In the genomic region with DNA sequence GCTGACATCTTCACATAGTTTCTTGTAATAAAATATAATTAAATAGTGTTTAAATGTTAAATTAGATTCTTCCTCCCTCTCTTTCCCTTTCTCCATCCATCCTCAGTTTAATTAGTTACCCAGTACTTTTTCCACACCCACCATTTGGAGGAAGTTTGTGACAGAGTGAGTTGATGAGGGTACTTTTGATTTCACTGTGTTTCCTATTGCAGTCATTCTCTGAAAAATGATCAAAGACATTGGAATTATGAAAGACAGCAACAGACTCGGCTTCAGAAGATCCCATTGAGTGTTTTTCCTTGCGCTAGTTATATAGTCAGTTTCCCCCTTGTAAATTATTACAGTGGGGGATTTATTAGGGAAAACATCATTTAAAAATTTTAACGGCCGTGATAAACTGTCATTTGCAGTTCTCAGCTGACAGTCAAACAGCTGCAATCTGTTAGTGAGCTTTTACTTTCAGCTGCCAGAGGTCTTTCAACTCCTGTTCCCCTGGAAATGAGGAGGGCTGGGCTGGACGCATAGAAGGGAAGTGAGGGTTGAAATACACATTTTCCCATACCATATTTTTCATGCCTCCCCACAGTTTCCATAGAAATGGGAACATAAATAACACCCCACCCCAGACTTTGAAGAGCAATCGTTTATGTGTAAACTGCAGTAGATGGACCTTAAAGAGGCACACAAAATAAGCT, we compare ENCODE assay signal across 14 cellular contexts.
DNase-seq lines count a peak whose midpoint lies in the region; ATAC-seq and TF ChIP-seq lines count a peak whose summit lies in the region.
"Had no signal": no experiment of that assay in that cellular context is flagged by ENCODE, and none has a peak within 500 bp of the region (broad histone marks: within the 10 kb centered on the region; RNA-seq: fewer than 3 reads in every experiment).

No MANE protein-coding gene starts in this region.

- peak overlapping the region in 6 of 7 donors; percentile 18 to 61 (median 52) for H3K27ac Mint-ChIP-seq in CD4-positive, alpha-beta memory T cell
- H3K27ac Mint-ChIP-seq in activated T-helper 2 cell treated with anti-CD3 and anti-CD28 coated beads, Interferon-gamma antibody, Interleukin-2, Interleukin-4, amounts not matched to agents 10 μg/mL and 5 μg/mL and 100 μg/mL, durations not matched to agents 14 hours and 24 hours and 36 hours = no peak overlapping the region
- H3K27ac Mint-ChIP-seq: nephron progenitor cell had no signal

- POLR2A ChIA-PET in CD4-positive, alpha-beta memory T cell (lab: Charles Lee; ENCODE audit: partially characterized antibody) = interaction anchor here (0.8 to 2.0 kb wide), 3 partner anchors 27 to 40 kb away, joined by 3 to 10 read pairs (median 3); no protein-coding TSS in a partner anchor
- POLR2A ChIA-PET in HEK293T (lab: Yijun Ruan, JAX) = no interaction called here

- no peaks in the 10 kb centered on the region for H3K36me3 ChIP-seq in CD4-positive, alpha-beta memory T cell (ENCODE audit: insufficient read depth, low read length)
- H3K36me3 ChIP-seq: stomach had no signal

- H3K4me1 Mint-ChIP-seq in CD4-positive, alpha-beta memory T cell = peaks cover 17 to 32% (median 20%) of the 10 kb centered on the region in 4 donors
- H3K4me1 Mint-ChIP-seq in activated T-helper 2 cell treated with anti-CD3 and anti-CD28 coated beads, Interferon-gamma antibody, Interleukin-2, Interleukin-4, amounts not matched to agents 10 μg/mL and 5 μg/mL and 100 μg/mL, durations not matched to agents 14 hours and 24 hours and 36 hours (ENCODE audit: low read depth) = peaks cover 9% of the 10 kb centered on the region

- H3K27me3 ChIP-seq in CD4-positive, alpha-beta memory T cell (ENCODE audit: insufficient read depth, low read length) = no peaks in the 10 kb centered on the region
- no peaks in the 10 kb centered on the region for H3K27me3 ChIP-seq in mononuclear cell (ENCODE audit: insufficient read depth, low read length)
- H3K27me3 ChIP-seq: stomach had no signal

- H3K4me3 ChIP-seq in CD4-positive, alpha-beta memory T cell (ENCODE audit: low read length in 2 of 2) = no peak overlapping the region
- peak overlapping the region; percentile 1 for H3K4me3 ChIP-seq in mononuclear cell (ENCODE audit: low read length)
- H3K4me3 ChIP-seq: stomach had no signal

- H3K4me3 Mint-ChIP-seq in CD4-positive, alpha-beta memory T cell = peak overlapping the region in 6 of 8 donors; percentile 41 to 79 (median 61)
- peak overlapping the region; percentile 53 for H3K4me3 Mint-ChIP-seq in activated T-helper 2 cell treated with anti-CD3 and anti-CD28 coated beads, Interferon-gamma antibody, Interleukin-2, Interleukin-4, amounts not matched to agents 10 μg/mL and 5 μg/mL and 100 μg/mL, durations not matched to agents 14 hours and 24 hours and 36 hours (ENCODE audit: low read depth)
- H3K4me3 Mint-ChIP-seq: nephron progenitor cell had no signal

- TF ChIP-seq CTCF in GM20000 (IDR thresholded peaks at IDR 0.05; ENCODE audit: extremely low read depth, missing control alignments) = no peak

- peaks cover 2 to 10% of the 10 kb centered on the region in 2 donors for H3K36me3 Mint-ChIP-seq in CD4-positive, alpha-beta memory T cell
- H3K36me3 Mint-ChIP-seq in activated T-helper 2 cell treated with anti-CD3 and anti-CD28 coated beads, Interferon-gamma antibody, Interleukin-2, Interleukin-4, amounts not matched to agents 10 μg/mL and 5 μg/mL and 100 μg/mL, durations not matched to agents 14 hours and 24 hours and 36 hours (ENCODE audit: low read depth) = no peaks in the 10 kb centered on the region

- H3K4me1 ChIP-seq in CD4-positive, alpha-beta memory T cell (ENCODE audit: insufficient read depth, low read length) = peaks cover 12% of the 10 kb centered on the region
- peaks cover 48% of the 10 kb centered on the region for H3K4me1 ChIP-seq in mononuclear cell (ENCODE audit: insufficient read depth, low read length)

- no peaks in the 10 kb centered on the region for H3K9me3 ChIP-seq in CD4-positive, alpha-beta memory T cell (ENCODE audit: control insufficient read depth in 1 of 2, low read length in 2 of 2)
- no peaks in the 10 kb centered on the region for H3K9me3 ChIP-seq in mononuclear cell (ENCODE audit: low read depth, low read length)
- H3K9me3 ChIP-seq: stomach had no signal

- CTCF ChIA-PET in CD4-positive, alpha-beta memory T cell (lab: Charles Lee; ENCODE audit: partially characterized antibody) = interaction anchor here (1.2 to 1.5 kb wide), 3 partner anchors 9 to 55 kb away, joined by 3 to 6 read pairs (median 4); no protein-coding TSS in a partner anchor
- CTCF ChIA-PET in HEK293T (lab: Yijun Ruan, JAX) = no interaction called here

- no peak for DNase-seq in CD4-positive, alpha-beta memory T cell
- DNase-seq in HEK293T (ENCODE audit: extremely low spot score) (no peak), GM20000 (ENCODE audit: low spot score) (no peak), GM19238 (ENCODE audit: insufficient read length, low spot score) (no peak)
- no peak for DNase-seq in activated T-helper 2 cell treated with anti-CD3 and anti-CD28 coated beads, Interferon-gamma antibody, Interleukin-2, Interleukin-4, amounts not matched to agents 10 μg/mL and 5 μg/mL and 100 μg/mL, durations not matched to agents 14 hours and 24 hours and 36 hours (ENCODE audit: low spot score)
- DNase-seq in central memory CD4-positive, alpha-beta T cell = no peak
- DNase-seq: activated naive CD4-positive, alpha-beta T cell treated with Interleukin-2 at 50 U/mL for 16 hours; effector CD8-positive, alpha-beta T cell; GOT3; NCI-H748 treated with DMSO at 0.1 percent for 48 hours; nephron progenitor cell; stomach had no signal

- H3K27ac ChIP-seq in CD4-positive, alpha-beta memory T cell (ENCODE audit: low read depth, low read length) = no peak overlapping the region
- H3K27ac ChIP-seq: stomach had no signal

- intact Hi-C loops in CD4-positive, alpha-beta memory T cell (cut with micrococcal nuclease) = no loop called here
- intact Hi-C loops in activated T-helper 2 cell treated with anti-CD3 and anti-CD28 coated beads, Interferon-gamma antibody, Interleukin-2, Interleukin-4, amounts not matched to agents 10 μg/mL and 5 μg/mL and 100 μg/mL, durations not matched to agents 14 hours and 24 hours and 36 hours (cut with micrococcal nuclease) = loop anchor here (2.0 kb wide), 1 partner anchor 22 kb away; no protein-coding TSS in a partner anchor

- no peaks in the 10 kb centered on the region for H3K9me3 Mint-ChIP-seq in CD4-positive, alpha-beta memory T cell
- H3K9me3 Mint-ChIP-seq in activated T-helper 2 cell treated with anti-CD3 and anti-CD28 coated beads, Interferon-gamma antibody, Interleukin-2, Interleukin-4, amounts not matched to agents 10 μg/mL and 5 μg/mL and 100 μg/mL, durations not matched to agents 14 hours and 24 hours and 36 hours = no peaks in the 10 kb centered on the region
- H3K9me3 Mint-ChIP-seq: nephron progenitor cell had no signal

- ATAC-seq in GM21390 (IDR thresholded peaks at IDR 0.05; ENCODE audit: unreplicated experiment) = no peak

- H3K27me3 Mint-ChIP-seq in CD4-positive, alpha-beta memory T cell = no peaks in the 10 kb centered on the region
- no peaks in the 10 kb centered on the region for H3K27me3 Mint-ChIP-seq in activated T-helper 2 cell treated with anti-CD3 and anti-CD28 coated beads, Interferon-gamma antibody, Interleukin-2, Interleukin-4, amounts not matched to agents 10 μg/mL and 5 μg/mL and 100 μg/mL, durations not matched to agents 14 hours and 24 hours and 36 hours (ENCODE audit: low read depth)

TF ChIP-seq in HEK293T, 16 proteins besides CTCF, POLR2A, EP300 and RAD21:
- TF ChIP-seq NFRKB (IDR thresholded peaks at IDR 0.05) = no peak
- TF ChIP-seq ZNF384 (IDR thresholded peaks at IDR 0.05) = no peak
- TF ChIP-seq, protein P1, sequence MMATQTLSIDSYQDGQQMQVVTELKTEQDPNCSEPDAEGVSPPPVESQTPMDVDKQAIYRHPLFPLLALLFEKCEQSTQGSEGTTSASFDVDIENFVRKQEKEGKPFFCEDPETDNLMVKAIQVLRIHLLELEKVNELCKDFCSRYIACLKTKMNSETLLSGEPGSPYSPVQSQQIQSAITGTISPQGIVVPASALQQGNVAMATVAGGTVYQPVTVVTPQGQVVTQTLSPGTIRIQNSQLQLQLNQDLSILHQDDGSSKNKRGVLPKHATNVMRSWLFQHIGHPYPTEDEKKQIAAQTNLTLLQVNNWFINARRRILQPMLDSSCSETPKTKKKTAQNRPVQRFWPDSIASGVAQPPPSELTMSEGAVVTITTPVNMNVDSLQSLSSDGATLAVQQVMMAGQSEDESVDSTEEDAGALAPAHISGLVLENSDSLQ (IDR thresholded peaks at IDR 0.05) = peak; percentile 49
- no peak for TF ChIP-seq TARDBP (IDR thresholded peaks at IDR 0.05)
- no peak for TF ChIP-seq FOXK2 (IDR thresholded peaks at IDR 0.05)
- TF ChIP-seq LEF1 (IDR thresholded peaks at IDR 0.05; ENCODE audit: borderline replicate concordance) = no peak
- no peak for TF ChIP-seq FOXM1 (IDR thresholded peaks at IDR 0.05; ENCODE audit: borderline replicate concordance)
- TF ChIP-seq HDGF (IDR thresholded peaks at IDR 0.05; ENCODE audit: borderline replicate concordance) = no peak
